ENCODE assay signal across 18 cellular contexts in genomic region chr14:65242732-65243134, GRCh38.
"Had no signal": no experiment of that assay in that cellular context is flagged by ENCODE, and none has a peak within 500 bp of the region (broad histone marks: within the 10 kb centered on the region; RNA-seq: fewer than 3 reads in every experiment).

No MANE protein-coding gene starts in this region.

- H3K36me3 Mint-ChIP-seq: activated naive CD4-positive, alpha-beta T cell treated with anti-CD3 and anti-CD28 coated beads, Interleukin-2, amount 50 U/mL, for 24 hours; stimulated activated effector memory CD8-positive, alpha-beta T cell treated with anti-CD3 and anti-CD28 coated beads, Interleukin-12 subunit alpha, Interleukin-12 subunit beta, amount 100 ng/mL, for 72 hours had no signal

- DNase-seq: activated CD4-positive, alpha-beta T cell treated with anti-CD3 and anti-CD28 coated beads, Interleukin-2, amount 50 U/mL, for 1 hour; activated CD8-positive, alpha-beta memory T cell treated with anti-CD3 and anti-CD28 coated beads, Interleukin-2, amount 50 U/mL, for 4 hours; activated gamma-delta T cell; activated T-cell treated with anti-CD3 and anti-CD28 coated beads, Interleukin-2, amount 50 U/mL, for 48 hours; effector memory CD8-positive, alpha-beta T cell; foreskin keratinocyte; hypothalamus; lower lobe of right lung; nephron progenitor cell; nucleus accumbens; right cardiac atrium; stimulated activated CD4-positive, alpha-beta T cell treated with anti-CD3 and anti-CD28 coated beads, Interleukin-4, amount 100 ng/mL, for 24 hours had no signal

- H3K9me3 Mint-ChIP-seq: activated naive CD4-positive, alpha-beta T cell treated with anti-CD3 and anti-CD28 coated beads, Interleukin-2, amount 50 U/mL, for 24 hours; effector memory CD8-positive, alpha-beta T cell; nephron progenitor cell; stimulated activated effector memory CD8-positive, alpha-beta T cell treated with anti-CD3 and anti-CD28 coated beads, Interleukin-12 subunit alpha, Interleukin-12 subunit beta, amount 100 ng/mL, for 72 hours had no signal

- H3K4me1 ChIP-seq: prostate gland had no signal

- H3K27me3 Mint-ChIP-seq: activated naive CD4-positive, alpha-beta T cell treated with anti-CD3 and anti-CD28 coated beads, Interleukin-2, amount 50 U/mL, for 24 hours; effector memory CD8-positive, alpha-beta T cell had no signal

- H3K27me3 ChIP-seq: cardiac muscle cell, foreskin keratinocyte had no signal

- H3K27ac Mint-ChIP-seq: activated naive CD4-positive, alpha-beta T cell treated with anti-CD3 and anti-CD28 coated beads, Interleukin-2, amount 50 U/mL, for 24 hours; effector memory CD8-positive, alpha-beta T cell; nephron progenitor cell; stimulated activated effector memory CD8-positive, alpha-beta T cell treated with anti-CD3 and anti-CD28 coated beads, Interleukin-12 subunit alpha, Interleukin-12 subunit beta, amount 100 ng/mL, for 72 hours; T-helper 1 cell treated with Interleukin-12 subunit alpha and Interleukin-12 subunit beta and Interleukin-4 antibody, amounts not matched to agents 30 μg/mL and 1 μg/mL, for 36 hours had no signal

- H3K4me3 Mint-ChIP-seq: activated naive CD4-positive, alpha-beta T cell treated with anti-CD3 and anti-CD28 coated beads, Interleukin-2, amount 50 U/mL, for 24 hours; effector memory CD8-positive, alpha-beta T cell; nephron progenitor cell; stimulated activated effector memory CD8-positive, alpha-beta T cell treated with anti-CD3 and anti-CD28 coated beads, Interleukin-12 subunit alpha, Interleukin-12 subunit beta, amount 100 ng/mL, for 72 hours; T-helper 1 cell treated with Interleukin-12 subunit alpha and Interleukin-12 subunit beta and Interleukin-4 antibody, amounts not matched to agents 30 μg/mL and 1 μg/mL, for 36 hours had no signal

- H3K27ac ChIP-seq: cardiac muscle cell, foreskin keratinocyte, lower lobe of right lung, prostate gland, skin epidermis had no signal

- ATAC-seq: effector memory CD8-positive, alpha-beta T cell; foreskin keratinocyte; lower lobe of right lung; right cardiac atrium; stimulated activated effector memory CD8-positive, alpha-beta T cell treated with anti-CD3 and anti-CD28 coated beads, Interleukin-12 subunit alpha, Interleukin-12 subunit beta, amount 100 ng/mL, for 72 hours had no signal

- H3K36me3 ChIP-seq: cardiac muscle cell, lower lobe of right lung, prostate gland had no signal

- H3K9me3 ChIP-seq: lower lobe of right lung, prostate gland had no signal

- H3K4me3 ChIP-seq: cardiac muscle cell, lower lobe of right lung, prostate gland, skin epidermis had no signal
